10 cellular contexts compared by ENCODE assay signal in the genomic region with DNA sequence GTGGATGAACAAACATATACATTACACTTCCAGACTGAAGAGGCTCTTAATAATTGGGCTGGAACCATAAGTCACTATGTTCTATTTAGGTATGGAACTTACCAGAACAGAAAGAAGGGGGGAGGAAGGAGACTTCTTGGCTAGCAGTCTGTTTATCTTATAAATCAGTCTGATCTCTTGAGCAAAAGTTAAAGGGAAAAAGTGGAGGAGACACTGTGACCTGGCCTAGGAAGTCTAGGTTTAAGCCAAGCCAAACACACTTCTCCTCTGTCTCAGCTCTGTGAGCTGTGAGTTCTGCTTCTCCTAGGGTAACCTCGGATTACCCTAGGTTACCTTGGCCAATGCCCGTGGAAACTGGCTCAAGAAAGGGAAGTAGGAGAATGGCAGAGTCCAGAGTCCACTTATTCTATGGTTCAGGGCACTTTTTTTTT.
A peak's percentile ranks its signal among the peaks of the same experiment; 100 is the strongest.
DNase-seq lines count a peak whose midpoint lies in the region; ATAC-seq and TF ChIP-seq lines count a peak whose summit lies in the region.
"Had no signal": no experiment of that assay in that cellular context is flagged by ENCODE, and none has a peak within 500 bp of the region (broad histone marks: within the 10 kb centered on the region; RNA-seq: fewer than 3 reads in every experiment).

No MANE protein-coding gene starts in this region.

- H3K9me3 ChIP-seq in HCT116 (ENCODE audit: control insufficient read depth in 1 of 2, insufficient read depth in 1 of 2, low read depth in 1 of 2, low read length in 2 of 2) (no peaks in the 10 kb centered on the region), PC-9 (ENCODE audit: insufficient read depth, low read depth) (no peaks in the 10 kb centered on the region)

- H3K4me1 ChIP-seq in HCT116 (ENCODE audit: control insufficient read depth in 1 of 2, insufficient read depth in 2 of 2, low read length in 2 of 2) (peaks cover 35 to 61% of the 10 kb centered on the region in 2 experiments), PC-9 (replicated peaks; ENCODE audit: insufficient read depth) (peaks cover 60% of the 10 kb centered on the region)

- no peak for TF ChIP-seq POLR2A in HCT116 (IDR thresholded peaks at IDR 0.05; ENCODE audit: borderline replicate concordance, extremely low read depth, insufficient read depth, insufficient read length)

- peak overlapping the region; percentile 61 for H3K4me2 ChIP-seq in HCT116 (ENCODE audit: low read length)
- peak overlapping the region; percentile 67 for H3K4me2 ChIP-seq in PC-9

- H3K9me2 ChIP-seq in HCT116 (ENCODE audit: insufficient read depth): no peaks in the 10 kb centered on the region
- H3K9me2 ChIP-seq in PC-9 (ENCODE audit: insufficient read depth): no peaks in the 10 kb centered on the region

- H3K36me3 ChIP-seq in HCT116 (ENCODE audit: control insufficient read depth in 1 of 2, insufficient read depth in 2 of 2, low read length in 2 of 2) (no peaks in the 10 kb centered on the region), PC-9 (ENCODE audit: low read depth) (no peaks in the 10 kb centered on the region)

- H3F3A ChIP-seq in PC-9 (ENCODE audit: insufficient read depth, low read depth): peaks cover 41% of the 10 kb centered on the region

- TF ChIP-seq CTCF in HCT116 (IDR thresholded peaks at IDR 0.05 in 2 of 3, conservative IDR thresholded peaks at IDR 0.05 in 1 of 3; ENCODE audit: borderline replicate concordance in 1 of 3, insufficient read depth in 1 of 3, low read depth in 2 of 3, low read length in 2 of 3) (no peak), PC-9 (conservative IDR thresholded peaks at IDR 0.05) (no peak), fibroblast of the aortic adventitia (IDR thresholded peaks at IDR 0.05; ENCODE audit: insufficient read depth, low read length) (no peak)

- H3K27me3 ChIP-seq in HCT116 (ENCODE audit: insufficient read depth, low read length) (no peaks in the 10 kb centered on the region), PC-9 (ENCODE audit: insufficient read depth, low read depth) (no peaks in the 10 kb centered on the region)

- no peak for TF ChIP-seq RAD21 in HCT116 (IDR thresholded peaks at IDR 0.05; ENCODE audit: low read depth)

- CTCF ChIA-PET in HCT116 (lab: Charles Lee): interaction anchor here (1.1 kb wide), 1 partner anchor 104 kb away, joined by 3 read pairs; no protein-coding TSS in a partner anchor
- CTCF ChIA-PET in PC-9 (lab: Charles Lee): no interaction called here

- H2AFZ ChIP-seq in HCT116 (ENCODE audit: low read depth, low read length, poor library complexity, severe bottlenecking): no peak overlapping the region
- no peak overlapping the region for H2AFZ ChIP-seq in PC-9

- H3K9ac ChIP-seq in HCT116 (ENCODE audit: low read length): no peak overlapping the region

- H3K4me3 ChIP-seq in HCT116 (replicated peaks in 1 of 2; ENCODE audit: low read depth in 1 of 2, low read length in 2 of 2) (no peak overlapping the region), PC-9 (no peak overlapping the region), fibroblast of the aortic adventitia (ENCODE audit: low read depth, low read length) (no peak overlapping the region)

- DNase-seq in HCT116 (ENCODE audit: low read depth, low spot score): no peak
- peak in 1 of 2 experiments; percentile 88 for DNase-seq in PC-9
- peak; percentile 59 for DNase-seq in fibroblast of the aortic adventitia (ENCODE audit: low read depth)
- peak; percentile 17 for DNase-seq in smooth muscle cell of the brain vasculature (ENCODE audit: low read depth, low spot score)
- DNase-seq in NCI-H748 treated with DMSO at 0.1 percent for 48 hours (lab: John Stamatoyannopoulos, UW): no peak
- DNase-seq: naive B cell; NCI-H2081; stimulated activated CD4-positive, alpha-beta T cell treated with anti-CD3 and anti-CD28 coated beads, Interleukin-1b, Interleukin-23, amount 100 ng/mL, for 48 hours had no signal

- BruUV-seq in HCT116 (replicated peaks; lab: Mats Ljungman, UMichigan) (no TSS peak), PC-9 (replicated peaks; lab: Mats Ljungman, UMichigan) (no TSS peak)

- RAD21 ChIA-PET in HCT116 (lab: Charles Lee; ENCODE audit: low non-redundant PET in 1 of 2, low total read pairs in 2 of 2, uncharacterized antibody in 2 of 2, unreplicated experiment in 2 of 2): no interaction called here

- H3K27ac ChIP-seq in HCT116 (ENCODE audit: low read depth, low read length) (no peak overlapping the region), PC-9 (peak overlapping the region; percentile 85)

- intact Hi-C loops in HCT116 (cut with micrococcal nuclease) (no loop called here), PC-9 (cut with micrococcal nuclease; ENCODE audit: unreplicated experiment) (loop anchor here (1.0 to 10.0 kb wide), 3 partner anchors 23 to 447 kb away; no protein-coding TSS in a partner anchor)

- POLR2A ChIA-PET in HCT116 (lab: Charles Lee): interaction anchor here (1.3 kb wide), 1 partner anchor 95 kb away, joined by 3 read pairs; the partner anchor contains the start of gene PFKFB3
- POLR2A ChIA-PET in PC-9 (lab: Charles Lee; ENCODE audit: unreplicated experiment): no interaction called here

- H4K20me1 ChIP-seq in HCT116 (ENCODE audit: insufficient read depth): no peaks in the 10 kb centered on the region
- no peaks in the 10 kb centered on the region for H4K20me1 ChIP-seq in PC-9 (ENCODE audit: insufficient read depth)

- ATAC-seq in HCT116 (no peak), GM18861 (IDR thresholded peaks at IDR 0.05; ENCODE audit: unreplicated experiment) (no peak), GM19395 (IDR thresholded peaks at IDR 0.05; ENCODE audit: unreplicated experiment) (no peak)

- H3K79me2 ChIP-seq in HCT116 (ENCODE audit: insufficient read depth, low read length): no peaks in the 10 kb centered on the region
- H3K79me2 ChIP-seq in PC-9 (ENCODE audit: low read depth): no peaks in the 10 kb centered on the region

TF ChIP-seq in HCT116, 20 proteins besides CTCF, POLR2A, EP300 and RAD21:
- TF ChIP-seq REST (IDR thresholded peaks at IDR 0.05; ENCODE audit: low read depth): no peak
- TF ChIP-seq ELF1 (IDR thresholded peaks at IDR 0.05; ENCODE audit: borderline replicate concordance, low read depth): no peak
- no peak for TF ChIP-seq TCF7L2 (IDR thresholded peaks at IDR 0.05; ENCODE audit: borderline replicate concordance, extremely low read depth, insufficient read depth, insufficient read length)
- no peak for TF ChIP-seq SP1 (IDR thresholded peaks at IDR 0.05; ENCODE audit: low read depth)
- TF ChIP-seq ZNF274 (IDR thresholded peaks at IDR 0.05; ENCODE audit: low read depth, low read length): no peak
- TF ChIP-seq FOSL1 (IDR thresholded peaks at IDR 0.05; ENCODE audit: low read depth): no peak
- TF ChIP-seq, protein P1, sequence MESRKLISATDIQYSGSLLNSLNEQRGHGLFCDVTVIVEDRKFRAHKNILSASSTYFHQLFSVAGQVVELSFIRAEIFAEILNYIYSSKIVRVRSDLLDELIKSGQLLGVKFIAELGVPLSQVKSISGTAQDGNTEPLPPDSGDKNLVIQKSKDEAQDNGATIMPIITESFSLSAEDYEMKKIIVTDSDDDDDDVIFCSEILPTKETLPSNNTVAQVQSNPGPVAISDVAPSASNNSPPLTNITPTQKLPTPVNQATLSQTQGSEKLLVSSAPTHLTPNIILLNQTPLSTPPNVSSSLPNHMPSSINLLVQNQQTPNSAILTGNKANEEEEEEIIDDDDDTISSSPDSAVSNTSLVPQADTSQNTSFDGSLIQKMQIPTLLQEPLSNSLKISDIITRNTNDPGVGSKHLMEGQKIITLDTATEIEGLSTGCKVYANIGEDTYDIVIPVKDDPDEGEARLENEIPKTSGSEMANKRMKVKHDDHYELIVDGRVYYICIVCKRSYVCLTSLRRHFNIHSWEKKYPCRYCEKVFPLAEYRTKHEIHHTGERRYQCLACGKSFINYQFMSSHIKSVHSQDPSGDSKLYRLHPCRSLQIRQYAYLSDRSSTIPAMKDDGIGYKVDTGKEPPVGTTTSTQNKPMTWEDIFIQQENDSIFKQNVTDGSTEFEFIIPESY (IDR thresholded peaks at IDR 0.05; ENCODE audit: extremely low read depth, insufficient replicate concordance, low read length): no peak
- no peak for TF ChIP-seq SIN3A (IDR thresholded peaks at IDR 0.05; ENCODE audit: low read depth)
- TF ChIP-seq, protein P2, sequence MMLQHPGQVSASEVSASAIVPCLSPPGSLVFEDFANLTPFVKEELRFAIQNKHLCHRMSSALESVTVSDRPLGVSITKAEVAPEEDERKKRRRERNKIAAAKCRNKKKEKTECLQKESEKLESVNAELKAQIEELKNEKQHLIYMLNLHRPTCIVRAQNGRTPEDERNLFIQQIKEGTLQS (IDR thresholded peaks at IDR 0.05): no peak
- no peak for TF ChIP-seq SRF (IDR thresholded peaks at IDR 0.05; ENCODE audit: low read depth)
TF ChIP-seq in HCT116: peak in this region for 0.

Comparison
In these comparisons a context has a peak if more than half of its experiments do, and no peak if none do; other contexts are left out.
1. DNase-seq: peak in fibroblast of the aortic adventitia (single experiment) and smooth muscle cell of the brain vasculature (single experiment); none in HCT116 (single experiment) and NCI-H748 treated with DMSO at 0.1 percent for 48 hours (single experiment).